Comparison of ENCODE assay signal across 8 cellular contexts in the genomic region with DNA sequence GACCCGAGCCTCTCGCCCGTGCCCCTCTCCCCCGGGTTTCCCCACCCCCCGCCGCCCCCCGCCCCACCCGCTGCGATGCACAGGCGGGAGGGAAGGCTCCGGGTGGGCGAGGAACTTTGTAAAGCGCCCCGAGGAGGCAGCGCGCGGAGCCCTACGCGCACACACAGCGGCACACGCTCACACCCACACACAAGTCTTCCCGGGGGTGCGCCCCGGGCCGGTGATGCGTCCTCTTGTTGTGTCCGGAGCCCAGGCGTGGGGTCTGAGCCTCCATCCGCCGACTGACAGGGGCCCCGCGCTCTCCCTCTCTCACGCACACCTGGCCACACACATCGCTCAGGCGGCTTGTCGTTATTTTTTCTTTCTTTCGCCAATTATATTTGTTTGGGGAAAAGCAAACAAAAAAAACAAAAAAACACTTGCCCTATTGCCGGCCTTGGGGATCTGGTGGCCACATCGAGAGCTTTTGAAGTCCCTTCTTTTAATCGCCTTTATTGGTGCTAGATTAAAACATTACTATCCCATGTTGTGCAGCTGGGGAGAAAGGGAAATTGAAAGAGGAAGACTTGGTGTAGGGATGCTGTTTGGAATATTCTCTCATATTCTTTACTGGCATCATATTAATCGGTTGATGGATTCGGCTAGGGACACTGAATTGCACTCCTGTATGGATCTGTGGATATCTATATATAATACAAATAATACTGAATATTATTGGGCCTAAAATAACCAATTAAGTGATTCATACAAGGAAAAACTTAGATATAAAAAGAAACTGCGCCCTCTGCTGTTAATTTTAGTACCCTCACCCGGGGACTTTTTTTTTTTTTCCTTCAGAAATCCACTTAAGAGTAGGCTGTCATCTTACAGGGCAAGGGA. TPM values are rescaled to one million over a fixed set of nuclear protein-coding genes. Genes with fewer than 3 reads are reported as not detected.
DNase-seq lines count a peak whose midpoint lies in the region; ATAC-seq and TF ChIP-seq lines count a peak whose summit lies in the region.

No MANE protein-coding gene starts in this region.

- H3K27me3 ChIP-seq in CD8-positive, alpha-beta memory T cell (ENCODE audit: insufficient read depth, low read length, poor library complexity, severe bottlenecking) = peaks cover 7% of the 10 kb centered on the region
- H3K27me3 ChIP-seq in Loucy (ENCODE audit: insufficient read depth, low read length, poor library complexity, severe bottlenecking) = no peaks in the 10 kb centered on the region
- H3K27me3 ChIP-seq in SK-N-SH (ENCODE audit: insufficient read depth) = peaks cover 11% of the 10 kb centered on the region; the same call in 1 of the 2 replicates

- TF ChIP-seq CTCF in Loucy (conservative IDR thresholded peaks at IDR 0.05; ENCODE audit: low read length) (peak; percentile 77), SK-N-SH (IDR thresholded peaks at IDR 0.05) (peak; percentile 86)

- no peaks in the 10 kb centered on the region for H3K9me3 Mint-ChIP-seq in CD8-positive, alpha-beta memory T cell
- no peaks in the 10 kb centered on the region for H3K9me3 Mint-ChIP-seq in dendritic cell treated with granulocyte-macrophage colony-stimulating factor and Interleukin-4, amounts not matched to agents 40 ng/mL and 50 ng/mL, for 4 days
- no peaks in the 10 kb centered on the region for H3K9me3 Mint-ChIP-seq in stimulated activated memory B cell treated with anti-CD40 and anti-IgM and Interleukin-4, amounts not matched to agents 10 μg/mL and 1 μg/mL and 100 μg/mL, for 72 hours

- peak overlapping the region; percentile 68 to 91 (median 88) for H3K4me3 Mint-ChIP-seq in CD8-positive, alpha-beta memory T cell
- H3K4me3 Mint-ChIP-seq in dendritic cell treated with granulocyte-macrophage colony-stimulating factor and Interleukin-4, amounts not matched to agents 40 ng/mL and 50 ng/mL, for 4 days = peak overlapping the region; percentile 66
- peak overlapping the region; percentile 91 for H3K4me3 Mint-ChIP-seq in stimulated activated memory B cell treated with anti-CD40 and anti-IgM and Interleukin-4, amounts not matched to agents 10 μg/mL and 1 μg/mL and 100 μg/mL, for 72 hours

- H3K9ac ChIP-seq in Loucy (ENCODE audit: low read depth, low read length, poor library complexity, severe bottlenecking) (no peak overlapping the region), SK-N-SH (no peak overlapping the region)

- H3K4me1 Mint-ChIP-seq in CD8-positive, alpha-beta memory T cell = peaks cover 17 to 32% (median 26%) of the 10 kb centered on the region in 3 donors
- H3K4me1 Mint-ChIP-seq in dendritic cell treated with granulocyte-macrophage colony-stimulating factor and Interleukin-4, amounts not matched to agents 40 ng/mL and 50 ng/mL, for 4 days (ENCODE audit: low read depth) = peaks cover 18% of the 10 kb centered on the region
- H3K4me1 Mint-ChIP-seq in stimulated activated memory B cell treated with anti-CD40 and anti-IgM and Interleukin-4, amounts not matched to agents 10 μg/mL and 1 μg/mL and 100 μg/mL, for 72 hours = peaks cover 29% of the 10 kb centered on the region

- peaks cover 41 to 75% of the 10 kb centered on the region in 2 donors for H3K27me3 Mint-ChIP-seq in CD8-positive, alpha-beta memory T cell
- H3K27me3 Mint-ChIP-seq in dendritic cell treated with granulocyte-macrophage colony-stimulating factor and Interleukin-4, amounts not matched to agents 40 ng/mL and 50 ng/mL, for 4 days = peaks cover 61% of the 10 kb centered on the region
- H3K27me3 Mint-ChIP-seq in stimulated activated memory B cell treated with anti-CD40 and anti-IgM and Interleukin-4, amounts not matched to agents 10 μg/mL and 1 μg/mL and 100 μg/mL, for 72 hours = no peaks in the 10 kb centered on the region

- no peak overlapping the region for H3K4me2 ChIP-seq in Loucy (ENCODE audit: low read depth, low read length, poor library complexity, severe bottlenecking)
- H3K4me2 ChIP-seq in SK-N-SH = peak overlapping the region; percentile 83

- H3K79me2 ChIP-seq in Loucy (ENCODE audit: insufficient read depth, low read length) (no peaks in the 10 kb centered on the region), SK-N-SH (ENCODE audit: insufficient read depth) (no peaks in the 10 kb centered on the region)

- DNase-seq in CD8-positive, alpha-beta memory T cell = peak in 2 of 5 donors; percentile 4 to 7
- DNase-seq in SK-N-SH = peak; percentile 44
- DNase-seq in left colon = peak in 1 of 2 donors; percentile 14

- POLR2A ChIA-PET in CD8-positive, alpha-beta memory T cell (lab: Charles Lee) = no interaction called here
- POLR2A ChIA-PET in SK-N-SH (lab: Yijun Ruan, JAX) = interaction anchor here (0.9 kb wide), 1 partner anchor 85 kb away, joined by 4 read pairs; a partner anchor contains a TSS

- H4K20me1 ChIP-seq in Loucy (ENCODE audit: insufficient read depth, low read length, poor library complexity, severe bottlenecking) = no peaks in the 10 kb centered on the region
- no peaks in the 10 kb centered on the region for H4K20me1 ChIP-seq in SK-N-SH (ENCODE audit: insufficient read depth)

- H3K27ac ChIP-seq in CD8-positive, alpha-beta memory T cell (ENCODE audit: low read depth, low read length) = no peak overlapping the region
- H3K27ac ChIP-seq in SK-N-SH (ENCODE audit: low read depth in 2 of 2, low read length in 1 of 2) = no peak overlapping the region

- H3K27ac Mint-ChIP-seq in CD8-positive, alpha-beta memory T cell = peak overlapping the region in 2 of 8 donors; percentile 21 to 66
- H3K27ac Mint-ChIP-seq in dendritic cell treated with granulocyte-macrophage colony-stimulating factor and Interleukin-4, amounts not matched to agents 40 ng/mL and 50 ng/mL, for 4 days = no peak overlapping the region
- peak overlapping the region; percentile 81 for H3K27ac Mint-ChIP-seq in stimulated activated memory B cell treated with anti-CD40 and anti-IgM and Interleukin-4, amounts not matched to agents 10 μg/mL and 1 μg/mL and 100 μg/mL, for 72 hours

- ATAC-seq in GM19397 (IDR thresholded peaks at IDR 0.05; ENCODE audit: unreplicated experiment) (peak; percentile 34), left colon (peak; percentile 29), GM18520 (IDR thresholded peaks at IDR 0.05; ENCODE audit: unreplicated experiment) (no peak)
- ATAC-seq in stimulated activated memory B cell treated with anti-CD40 and anti-IgM and Interleukin-4, amounts not matched to agents 10 μg/mL and 1 μg/mL and 100 μg/mL, for 72 hours = peak; percentile 76

- H3K9me2 ChIP-seq in Loucy (replicated peaks; ENCODE audit: low read depth, low read length) (no peaks in the 10 kb centered on the region), SK-N-SH (no peaks in the 10 kb centered on the region)

- TF ChIP-seq RAD21 in SK-N-SH (IDR thresholded peaks at IDR 0.05; ENCODE audit: low read length) = peak; percentile 67

- intact Hi-C loops in dendritic cell treated with granulocyte-macrophage colony-stimulating factor and Interleukin-4, amounts not matched to agents 40 ng/mL and 50 ng/mL, for 4 days (cut with micrococcal nuclease) = no loop called here
- intact Hi-C loops in left colon (cut with DNase I, micrococcal nuclease) = loop anchor here in 1 of 2 donors (5.0 kb wide), 1 partner anchor 464 kb away; no protein-coding TSS in a partner anchor

- H3K4me3 ChIP-seq in CD8-positive, alpha-beta memory T cell (ENCODE audit: low read length) = peak overlapping the region; percentile 40
- H3K4me3 ChIP-seq in Loucy (ENCODE audit: low read length, poor library complexity, severe bottlenecking) (no peak overlapping the region), SK-N-SH (ENCODE audit: low read depth in 2 of 2, low read length in 1 of 2) (peak overlapping the region; percentile 45 to 66)

- no peak for TF ChIP-seq EP300 in SK-N-SH (IDR thresholded peaks at IDR 0.05; ENCODE audit: borderline replicate concordance in 1 of 2, low read depth in 1 of 2, low read length in 1 of 2)

- H3K4me1 ChIP-seq in CD8-positive, alpha-beta memory T cell (ENCODE audit: insufficient read depth, low read length) = peaks cover 5% of the 10 kb centered on the region
- no peaks in the 10 kb centered on the region for H3K4me1 ChIP-seq in Loucy (ENCODE audit: insufficient read depth, low read length, poor library complexity, severe bottlenecking)
- H3K4me1 ChIP-seq in SK-N-SH (ENCODE audit: control insufficient read depth in 1 of 2, insufficient read depth in 2 of 2, low read depth in 1 of 2, low read length in 1 of 2) = peaks cover 0 to 13% of the 10 kb centered on the region in 2 experiments; a peak in 2 of 4 replicates

- H3F3A ChIP-seq in Loucy (ENCODE audit: low read depth) (no peaks in the 10 kb centered on the region), SK-N-SH (replicated peaks; ENCODE audit: insufficient read depth) (no peaks in the 10 kb centered on the region)

- CTCF ChIA-PET in CD8-positive, alpha-beta memory T cell (lab: Charles Lee) = no interaction called here
- CTCF ChIA-PET in SK-N-SH (lab: Yijun Ruan, JAX) = interaction anchor here (0.6 to 2.5 kb wide), 20 partner anchors 10 to 1004 kb away, joined by 3 to 14 read pairs (median 4); a partner anchor contains a TSS

- H3K9me3 ChIP-seq in CD8-positive, alpha-beta memory T cell (ENCODE audit: low read length) = no peaks in the 10 kb centered on the region
- H3K9me3 ChIP-seq in Loucy (ENCODE audit: insufficient read depth, low read depth, low read length) = no peaks in the 10 kb centered on the region
- no peaks in the 10 kb centered on the region for H3K9me3 ChIP-seq in SK-N-SH

- H2AFZ ChIP-seq in Loucy (ENCODE audit: low read length) (no peak overlapping the region), SK-N-SH (ENCODE audit: low read depth) (peak overlapping the region; percentile 63; the same call in 1 of the 2 replicates)

- no peaks in the 10 kb centered on the region for H3K36me3 Mint-ChIP-seq in CD8-positive, alpha-beta memory T cell
- H3K36me3 Mint-ChIP-seq in dendritic cell treated with granulocyte-macrophage colony-stimulating factor and Interleukin-4, amounts not matched to agents 40 ng/mL and 50 ng/mL, for 4 days (ENCODE audit: low read depth) = no peaks in the 10 kb centered on the region
- H3K36me3 Mint-ChIP-seq in stimulated activated memory B cell treated with anti-CD40 and anti-IgM and Interleukin-4, amounts not matched to agents 10 μg/mL and 1 μg/mL and 100 μg/mL, for 72 hours = no peaks in the 10 kb centered on the region

- no peaks in the 10 kb centered on the region for H3K36me3 ChIP-seq in CD8-positive, alpha-beta memory T cell (ENCODE audit: insufficient read depth, low read length)
- no peaks in the 10 kb centered on the region for H3K36me3 ChIP-seq in Loucy (ENCODE audit: insufficient read depth, low read length)
- no peaks in the 10 kb centered on the region for H3K36me3 ChIP-seq in SK-N-SH (replicated peaks in 1 of 2; ENCODE audit: control insufficient read depth in 1 of 2, insufficient read depth in 2 of 2, low read length in 1 of 2)

- under 1% methylated on average over 25 of the region's 44 CpGs for WGBS in SK-N-SH (ENCODE audit: low lambda C conversion rate)

TF ChIP-seq in SK-N-SH, 30 proteins besides CTCF, POLR2A, EP300 and RAD21 (continues in another document):
- TF ChIP-seq POLR2AphosphoS5 (IDR thresholded peaks at IDR 0.05; ENCODE audit: low read depth, low read length) (no peak), SIN3A (IDR thresholded peaks at IDR 0.05; ENCODE audit: borderline replicate concordance, low read depth, low read length) (no peak)

RNA-seq across cellular contexts. Expression of a gene that starts 0.9 kb away (rescaled TPM):
- total RNA-seq in CD8-positive, alpha-beta memory T cell = not detected
- polyA plus RNA-seq in CD8-positive, alpha-beta memory T cell = not detected
- polyA plus RNA-seq in SK-N-SH (2012; rRNA removed) = 0.03 and 0.13 TPM in 2 replicates
- 0.18 and 0.47 TPM in 2 replicates for polyA plus RNA-seq in SK-N-SH (2012; cell fraction: cytosol; rRNA removed)
- 0.17 and 0.48 TPM in 2 replicates for polyA plus RNA-seq in SK-N-SH (2012; cell fraction: nucleus; rRNA removed)
- total RNA-seq in left colon = 1 to 10 TPM in 1 of 2 donors, under 1 TPM in 1; 0.09 to 1.2 TPM
